Comparison of ENCODE assay signal across 8 cellular contexts in the genomic region with DNA sequence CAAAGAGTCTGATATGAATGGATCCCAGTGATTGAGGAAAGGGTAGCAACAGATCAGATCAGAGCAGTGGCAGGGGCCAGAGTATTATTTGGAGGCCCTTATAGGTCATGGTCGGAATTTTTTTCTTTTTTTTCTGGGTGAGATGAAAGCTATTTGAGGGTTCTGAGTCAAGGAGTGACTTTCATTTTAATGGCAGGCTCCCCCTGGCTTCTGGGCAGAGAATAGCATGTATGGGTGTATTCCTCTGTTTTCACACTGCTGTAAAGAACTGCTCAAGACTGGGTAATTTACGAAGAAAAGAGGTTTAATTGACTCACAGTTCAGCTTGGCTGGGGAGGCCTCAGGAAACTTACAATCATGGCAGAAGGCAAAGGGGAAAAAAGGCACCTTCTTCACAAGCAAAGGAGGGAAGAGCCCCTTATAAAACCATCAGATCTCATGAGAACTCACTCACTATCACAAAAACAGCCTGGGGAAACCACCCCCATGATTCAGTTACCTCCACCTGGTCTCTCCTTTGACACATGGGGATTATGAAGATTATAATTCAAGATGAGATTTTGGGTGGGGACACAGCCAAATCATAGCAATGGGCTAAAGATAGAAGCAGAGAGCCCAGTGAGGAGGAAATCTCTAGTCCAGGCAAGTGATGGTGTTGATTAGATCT. TPM values are rescaled to one million over a fixed set of nuclear protein-coding genes. Genes with fewer than 3 reads are reported as not detected.
A peak's percentile ranks its signal among the peaks of the same experiment; 100 is the strongest.
DNase-seq lines count a peak whose midpoint lies in the region; ATAC-seq and TF ChIP-seq lines count a peak whose summit lies in the region.

No MANE protein-coding gene starts in this region.

- no peaks in the 10 kb centered on the region for H3K27me3 Mint-ChIP-seq in activated CD8-positive, alpha-beta memory T cell treated with anti-CD3 and anti-CD28 coated beads, Interleukin-2, amount 10 ng/mL, durations not matched to agents 7 days and 5 days

- H3K36me3 Mint-ChIP-seq in activated CD8-positive, alpha-beta memory T cell treated with anti-CD3 and anti-CD28 coated beads, Interleukin-2, amount 10 ng/mL, durations not matched to agents 7 days and 5 days: peaks cover 17% of the 10 kb centered on the region

- no peak for TF ChIP-seq POLR2A in gastroesophageal sphincter (IDR thresholded peaks at IDR 0.05)

- peaks cover 45% of the 10 kb centered on the region for H3K4me1 Mint-ChIP-seq in activated CD8-positive, alpha-beta memory T cell treated with anti-CD3 and anti-CD28 coated beads, Interleukin-2, amount 10 ng/mL, durations not matched to agents 7 days and 5 days

- H3K9me3 Mint-ChIP-seq in activated CD8-positive, alpha-beta memory T cell treated with anti-CD3 and anti-CD28 coated beads, Interleukin-2, amount 10 ng/mL, durations not matched to agents 7 days and 5 days (ENCODE audit: low read depth): no peaks in the 10 kb centered on the region

- peak; percentile 35 for ATAC-seq in activated CD8-positive, alpha-beta memory T cell treated with anti-CD3 and anti-CD28 coated beads, Interleukin-2, amount 10 ng/mL, durations not matched to agents 7 days and 5 days
- ATAC-seq in gastroesophageal sphincter: no peak
- ATAC-seq in HG02973 (IDR thresholded peaks at IDR 0.05; ENCODE audit: unreplicated experiment): no peak
- ATAC-seq in GM21447 (IDR thresholded peaks at IDR 0.05; ENCODE audit: unreplicated experiment): no peak

- no peak overlapping the region for H3K4me3 Mint-ChIP-seq in activated CD8-positive, alpha-beta memory T cell treated with anti-CD3 and anti-CD28 coated beads, Interleukin-2, amount 10 ng/mL, durations not matched to agents 7 days and 5 days

- H3K4me1 ChIP-seq in gastroesophageal sphincter: no peaks in the 10 kb centered on the region

- CTCF ChIA-PET in activated CD8-positive, alpha-beta memory T cell treated with anti-CD3 and anti-CD28 coated beads, Interleukin-2, amount 10 ng/mL, durations not matched to agents 7 days and 5 days (lab: Charles Lee): interaction anchor here (0.6 to 1.6 kb wide), 12 partner anchors 9 to 520 kb away, joined by 3 to 9 read pairs (median 4); no protein-coding TSS in a partner anchor

- 29 to 63% methylated on average over 1 to 2 of the region's 2 CpGs for whole genome bisulfite sequencing in gastroesophageal sphincter (ENCODE audit: low coverage in 1 of 2), 2 donors

- no peak overlapping the region for H3K27ac ChIP-seq in gastroesophageal sphincter

- TF ChIP-seq CTCF in gastroesophageal sphincter (IDR thresholded peaks at IDR 0.05): peak in 3 of 4 experiments; percentile 50 to 70 (median 60)

- peak overlapping the region; percentile 42 for H3K27ac Mint-ChIP-seq in activated CD8-positive, alpha-beta memory T cell treated with anti-CD3 and anti-CD28 coated beads, Interleukin-2, amount 10 ng/mL, durations not matched to agents 7 days and 5 days

- H3K27me3 ChIP-seq in gastroesophageal sphincter: no peaks in the 10 kb centered on the region

- no peak overlapping the region for H3K4me3 ChIP-seq in gastroesophageal sphincter

- peaks cover 0 to 31% of the 10 kb centered on the region in 2 donors for H3K36me3 ChIP-seq in gastroesophageal sphincter

- peaks cover 0 to under 1% (median 0%) of the 10 kb centered on the region in 3 donors for H3K9me3 ChIP-seq in gastroesophageal sphincter

- TF ChIP-seq EP300 in gastroesophageal sphincter (IDR thresholded peaks at IDR 0.05): no peak

- DNase-seq in ELF-1 (ENCODE audit: low read depth, low spot score) (peak; percentile 29), LoVo (ENCODE audit: low spot score) (peak; percentile 28), NCI-H1048 (lab: John Stamatoyannopoulos, UW) (no peak)
- peak; percentile 71 for DNase-seq in activated CD8-positive, alpha-beta memory T cell treated with anti-CD3 and anti-CD28 coated beads, Interleukin-2, amount 10 ng/mL, durations not matched to agents 7 days and 5 days
- peak; percentile 64 for DNase-seq in stimulated activated CD4-positive, alpha-beta T cell treated with anti-CD3 and anti-CD28 coated beads, Interleukin-4, amount 100 ng/mL, for 24 hours

RNA-seq across cellular contexts. Expression of gene SLC6A16, which starts 3.0 kb away (rescaled TPM):
- total RNA-seq in activated CD8-positive, alpha-beta memory T cell treated with anti-CD3 and anti-CD28 coated beads, Interleukin-2, amount 10 ng/mL, durations not matched to agents 7 days and 5 days: 1 to 10 TPM; 2.5 to 2.7 TPM
- total RNA-seq in gastroesophageal sphincter: 1 to 10 TPM; 1.9 to 3.7 (median 2.5) TPM

RNA-seq across cellular contexts. Expression of gene CD37, which starts 7.2 kb away (rescaled TPM):
- total RNA-seq in activated CD8-positive, alpha-beta memory T cell treated with anti-CD3 and anti-CD28 coated beads, Interleukin-2, amount 10 ng/mL, durations not matched to agents 7 days and 5 days: 100 to 1,000 TPM; 126 to 177 TPM
- total RNA-seq in gastroesophageal sphincter: 10 to 100 TPM in 2 of 4 donors, 1 to 10 TPM in 2; 4.9 to 18.9 (median 9.3) TPM

RNA-seq across cellular contexts. Expression of gene TEAD2, which starts 34.2 kb away (rescaled TPM):
- not detected for total RNA-seq in activated CD8-positive, alpha-beta memory T cell treated with anti-CD3 and anti-CD28 coated beads, Interleukin-2, amount 10 ng/mL, durations not matched to agents 7 days and 5 days
- total RNA-seq in gastroesophageal sphincter: 10 to 100 TPM; 47.5 to 73.1 (median 51.1) TPM

RNA-seq across cellular contexts. Expression of gene DKKL1, which starts 35.7 kb away (rescaled TPM):
- total RNA-seq in activated CD8-positive, alpha-beta memory T cell treated with anti-CD3 and anti-CD28 coated beads, Interleukin-2, amount 10 ng/mL, durations not matched to agents 7 days and 5 days: not detected
- total RNA-seq in gastroesophageal sphincter: not detected

Comparison
In these comparisons a context has a peak if more than half of its experiments do, and no peak if none do; other contexts are left out.
1. RNA of gene CD37, which starts 7.2 kb away (total RNA-seq): 126 to 177 TPM in activated CD8-positive, alpha-beta memory T cell treated with anti-CD3 and anti-CD28 coated beads, Interleukin-2, amount 10 ng/mL, durations not matched to agents 7 days and 5 days; 4.9 to 18.9 TPM in gastroesophageal sphincter; every median in the first group is over 4 times any median in the second.
2. RNA of gene TEAD2, which starts 34.2 kb away (total RNA-seq): 47.5 to 73.1 TPM in gastroesophageal sphincter; not detected in activated CD8-positive, alpha-beta memory T cell treated with anti-CD3 and anti-CD28 coated beads, Interleukin-2, amount 10 ng/mL, durations not matched to agents 7 days and 5 days; every median in the first group is over 10 times any median in the second.